15 cellular contexts compared by ENCODE assay signal in genomic region chr9:592733-593132, GRCh38.
A peak's percentile ranks its signal among the peaks of the same experiment; 100 is the strongest.
DNase-seq lines count a peak whose midpoint lies in the region; ATAC-seq, FAIRE-seq and TF ChIP-seq lines count a peak whose summit lies in the region.
"Had no signal": no experiment of that assay in that cellular context is flagged by ENCODE, and none has a peak within 500 bp of the region (broad histone marks: within the 10 kb centered on the region; RNA-seq: fewer than 3 reads in every experiment).

No MANE protein-coding gene starts in this region.

- peaks cover 7% of the 10 kb centered on the region for H3F3A ChIP-seq in PC-3 (ENCODE audit: low read length, unreplicated experiment)

- H3K4me3 ChIP-seq in heart left ventricle, result no peak overlapping the region
- no peak overlapping the region; the same call in 1 of the 2 replicates for H3K4me3 ChIP-seq in PC-3 (ENCODE audit: low read length)
- H3K4me3 ChIP-seq in K562, result no peak overlapping the region
- no peak overlapping the region for H3K4me3 ChIP-seq in transverse colon
- H3K4me3 ChIP-seq in left lung, result no peak overlapping the region
- H3K4me3 ChIP-seq: GM12878 had no signal

- H4K20me1 ChIP-seq in PC-3 (ENCODE audit: low read length) (no peaks in the 10 kb centered on the region), K562 (replicated peaks; ENCODE audit: control insufficient read depth, insufficient read depth, low read length) (no peaks in the 10 kb centered on the region)

- no peaks in the 10 kb centered on the region for H3K9me3 ChIP-seq in heart left ventricle
- no peaks in the 10 kb centered on the region for H3K9me3 ChIP-seq in PC-3 (ENCODE audit: low read length)
- H3K9me3 ChIP-seq in K562 (replicated peaks; ENCODE audit: control insufficient read depth, insufficient read depth, low read depth, low read length), result no peaks in the 10 kb centered on the region
- H3K9me3 ChIP-seq in transverse colon, result no peaks in the 10 kb centered on the region
- H3K9me3 ChIP-seq in left lung, result no peaks in the 10 kb centered on the region

- TF ChIP-seq POLR2A in heart left ventricle (IDR thresholded peaks at IDR 0.05) (no peak), K562 (conservative IDR thresholded peaks at IDR 0.05) (no peak), transverse colon (IDR thresholded peaks at IDR 0.05) (no peak)

- peak overlapping the region; percentile 35; the same call in 1 of the 2 replicates for H2AFZ ChIP-seq in PC-3 (ENCODE audit: low read length)
- no peak overlapping the region for H2AFZ ChIP-seq in K562 (ENCODE audit: low read depth, low read length)

- CTCF ChIA-PET in PC-3 (lab: Charles Lee), result no interaction called here
- CTCF ChIA-PET in K562 (lab: Yijun Ruan, JAX; ENCODE audit: low intra/inter-chr PET ratio), result no interaction called here

- H3K27me3 ChIP-seq in heart left ventricle, result no peaks in the 10 kb centered on the region
- no peaks in the 10 kb centered on the region for H3K27me3 ChIP-seq in PC-3 (ENCODE audit: low read length)
- no peaks in the 10 kb centered on the region for H3K27me3 ChIP-seq in K562 (ENCODE audit: control insufficient read depth in 2 of 2, insufficient read depth in 2 of 2, low read length in 2 of 2)
- H3K27me3 ChIP-seq in transverse colon, result no peaks in the 10 kb centered on the region
- no peaks in the 10 kb centered on the region for H3K27me3 ChIP-seq in left lung

- DNase-seq in heart left ventricle (no peak), left ventricle myocardium superior (no peak), PC-3 (peak; percentile 58), K562 (ENCODE audit: extremely low read depth in 1 of 4, low spot score in 3 of 4) (no peak), transverse colon (no peak), activated T-cell treated with anti-CD3 and anti-CD28 coated beads for 4 hours (no peak), left lung (no peak)
- DNase-seq: ACHN; CD4-positive, alpha-beta memory T cell; DMS79; GOT3; H9; IMR-90 had no signal

- no TSS peak for BruUV-seq in PC-3 (replicated peaks; lab: Mats Ljungman, UMichigan)
- BruUV-seq in K562 (replicated peaks; lab: Mats Ljungman, UMichigan), result no TSS peak

- H3K27ac ChIP-seq in heart left ventricle (peak overlapping the region in 9 of 12 donors; percentile 65 to 87 (median 81)), PC-3 (ENCODE audit: low read length) (peak overlapping the region; percentile 93), K562 (ENCODE audit: extremely low read depth, low read depth, low read length) (no peak overlapping the region), transverse colon (peak overlapping the region; percentile 67 to 84 (median 74)), left lung (no peak overlapping the region)

- POLR2A ChIA-PET in PC-3 (lab: Charles Lee; ENCODE audit: unreplicated experiment) (no interaction called here), K562 (lab: Yijun Ruan, JAX) (no interaction called here)

- H3K4me2 ChIP-seq in PC-3 (ENCODE audit: low read length), result peak overlapping the region; percentile 69
- no peak overlapping the region for H3K4me2 ChIP-seq in K562 (ENCODE audit: insufficient read depth, low read length)

- H3K4me1 ChIP-seq in heart left ventricle, result peaks cover 0 to 51% (median 22%) of the 10 kb centered on the region in 12 donors
- H3K4me1 ChIP-seq in PC-3 (ENCODE audit: insufficient read depth, low read length), result peaks cover 21% of the 10 kb centered on the region
- no peaks in the 10 kb centered on the region for H3K4me1 ChIP-seq in K562 (replicated peaks in 1 of 2; ENCODE audit: control insufficient read depth in 2 of 2, insufficient read depth in 2 of 2, low read length in 2 of 2)
- H3K4me1 ChIP-seq in transverse colon, result peaks cover 10 to 38% (median 20%) of the 10 kb centered on the region in 4 donors
- H3K4me1 ChIP-seq in left lung, result peaks cover 3 to 22% of the 10 kb centered on the region in 2 donors

- ATAC-seq in heart left ventricle, result no peak
- ATAC-seq in left ventricle myocardium superior, result no peak
- ATAC-seq in PC-3, result peak; percentile 58
- no peak for ATAC-seq in K562
- no peak for ATAC-seq in left lung
- ATAC-seq: GM12878 had no signal

- H3K9me2 ChIP-seq in PC-3 (replicated peaks; ENCODE audit: low read length), result no peaks in the 10 kb centered on the region

- TF ChIP-seq CTCF in heart left ventricle (IDR thresholded peaks at IDR 0.05), result no peak
- TF ChIP-seq CTCF in PC-3 (conservative IDR thresholded peaks at IDR 0.05; ENCODE audit: low read depth, low read length), result no peak
- TF ChIP-seq CTCF in K562 (IDR thresholded peaks at IDR 0.05 in 2 of 3, conservative IDR thresholded peaks at IDR 0.05 in 1 of 3; ENCODE audit: insufficient read depth in 2 of 3, low read depth in 1 of 3, low read length in 3 of 3), result no peak
- no peak for TF ChIP-seq CTCF in transverse colon (IDR thresholded peaks at IDR 0.05)
- TF ChIP-seq CTCF in left lung (IDR thresholded peaks at IDR 0.05), result no peak

- intact Hi-C loops in heart left ventricle (cut with DNase I) (loop anchor here in 1 of 10 donors (10.0 kb wide), 1 partner anchor 88 kb away; the partner anchor contains the start of gene KANK1), left ventricle myocardium superior (cut with micrococcal nuclease) (loop anchor here (10.0 kb wide), 1 partner anchor 88 kb away; the partner anchor contains the start of gene KANK1), PC-3 (cut with micrococcal nuclease) (loop anchor here (2.0 kb wide), 1 partner anchor 88 kb away; the partner anchor contains the start of gene KANK1), K562 (cut with micrococcal nuclease) (no loop called here), transverse colon (cut with DNase I; ENCODE audit: low total_unique reads) (no loop called here), left lung (cut with DNase I) (no loop called here)

- H3K9ac ChIP-seq in PC-3 (ENCODE audit: low read length) (peak overlapping the region; percentile 48), K562 (ENCODE audit: insufficient read depth in 1 of 2, low read depth in 2 of 2, low read length in 2 of 2) (no peak overlapping the region)

- TF ChIP-seq EP300 in K562 (IDR thresholded peaks at IDR 0.05; ENCODE audit: low read length), result no peak
- TF ChIP-seq EP300 in transverse colon (IDR thresholded peaks at IDR 0.05; ENCODE audit: low read depth), result no peak

- no peaks in the 10 kb centered on the region for H3K9me1 ChIP-seq in K562 (ENCODE audit: control insufficient read depth, insufficient read depth, low read length)

- in situ Hi-C loops in K562 (cut with MboI), result no loop called here
- in situ Hi-C loops in transverse colon (cut with MboI; ENCODE audit: low pct_ligation_motif_present in 1 of 4, low pct_unique_long_range_greater_than_20kb in 1 of 4, low sequenced_read_pairs in 3 of 4), result no loop called here

- no peaks in the 10 kb centered on the region for H3K36me3 ChIP-seq in heart left ventricle
- peaks cover 13% of the 10 kb centered on the region; the same call in 1 of the 2 replicates for H3K36me3 ChIP-seq in PC-3 (ENCODE audit: low read depth, low read length)
- no peaks in the 10 kb centered on the region for H3K36me3 ChIP-seq in K562 (ENCODE audit: control insufficient read depth, insufficient read depth, low read length)
- no peaks in the 10 kb centered on the region for H3K36me3 ChIP-seq in transverse colon
- no peaks in the 10 kb centered on the region for H3K36me3 ChIP-seq in left lung

- 76 to 89% (median 81%) methylated on average over 3 of the region's 3 CpGs for WGBS in heart left ventricle, 4 donors
- WGBS in K562 (ENCODE audit: insufficient coverage, low coverage, missing lambda C conversion rate), result 0% methylated on average over 3 of the region's 3 CpGs
- 80 to 83% methylated on average over 3 of the region's 3 CpGs for WGBS in transverse colon (ENCODE audit: low coverage in 1 of 2), 2 donors

- no peak for TF ChIP-seq RAD21 in K562 (CRISPR knock-in tag; conservative IDR thresholded peaks at IDR 0.05 in 1 of 2, IDR thresholded peaks at IDR 0.05 in 1 of 2)

- no peak for FAIRE-seq in K562 (lab: Jason Lieb, UNC)
- FAIRE-seq: GM12878, GM18507 had no signal

- H3K79me2 ChIP-seq in PC-3 (ENCODE audit: low read length) (no peaks in the 10 kb centered on the region), K562 (ENCODE audit: control insufficient read depth, insufficient read depth, low read length) (no peaks in the 10 kb centered on the region)

Comparison
In these comparisons a context has a peak if more than half of its experiments do, and no peak if none do; other contexts are left out.
1. H3K27ac ChIP-seq: peak in heart left ventricle (9 of 12), PC-3 (single experiment) and transverse colon (4 of 4); none in K562 (single experiment) and left lung (0 of 2).
2. intact Hi-C loops: an anchor here in left ventricle myocardium superior (10.0 kb wide) and PC-3 (2.0 kb wide); none called in K562, transverse colon and left lung.